In genomic region chr17:5781236-5781927, GRCh38 we compare ENCODE assay signal across 25 cellular contexts.
"Had no signal": no experiment of that assay in that cellular context is flagged by ENCODE, and none has a peak within 500 bp of the region (broad histone marks: within the 10 kb centered on the region; RNA-seq: fewer than 3 reads in every experiment).

No MANE protein-coding gene starts in this region.

- H3K36me3 Mint-ChIP-seq: neural progenitor cell; stimulated activated effector memory CD8-positive, alpha-beta T cell treated with anti-CD3 and anti-CD28 coated beads, Interleukin-12 subunit alpha, Interleukin-12 subunit beta, amount 100 ng/mL, for 72 hours had no signal

- H3K27me3 ChIP-seq: neural progenitor cell, ovary, sigmoid colon, tibial artery, upper lobe of right lung had no signal

- H3K4me3 ChIP-seq: left lung, lower lobe of right lung, neural progenitor cell, ovary, sigmoid colon, spleen, suprapubic skin, thoracic aorta, tibial artery, upper lobe of right lung had no signal

- H3K9me3 ChIP-seq: lower lobe of right lung, ovary, thoracic aorta, upper lobe of right lung had no signal

- H3K27ac ChIP-seq: left lung, lower lobe of right lung, neural progenitor cell, ovary, sigmoid colon, spleen, suprapubic skin, thoracic aorta, tibial artery, upper lobe of right lung had no signal

- H3K27ac Mint-ChIP-seq: nephron; neural progenitor cell; progenitor cell of endocrine pancreas; stimulated activated effector memory CD8-positive, alpha-beta T cell treated with anti-CD3 and anti-CD28 coated beads, Interleukin-12 subunit alpha, Interleukin-12 subunit beta, amount 100 ng/mL, for 72 hours; stimulated activated naive CD8-positive, alpha-beta T cell treated with anti-CD3 and anti-CD28 coated beads, Interleukin-15, Interleukin-2, amounts not matched to agents 100 ng/mL and 50 ng/mL, for 24 hours had no signal

- H3K4me2 ChIP-seq: neural progenitor cell had no signal

- H3K9ac ChIP-seq: neural progenitor cell had no signal

- H3K4me1 Mint-ChIP-seq: naive thymus-derived CD8-positive, alpha-beta T cell had no signal

- H3K4me1 ChIP-seq: left lung, lower lobe of right lung, neural progenitor cell, sigmoid colon, spleen, suprapubic skin, upper lobe of right lung had no signal

- ATAC-seq: left colon; left lung; lower lobe of right lung; naive thymus-derived CD8-positive, alpha-beta T cell; right cardiac atrium; stimulated activated effector memory CD8-positive, alpha-beta T cell treated with anti-CD3 and anti-CD28 coated beads, Interleukin-12 subunit alpha, Interleukin-12 subunit beta, amount 100 ng/mL, for 72 hours; upper lobe of right lung had no signal

- H3K36me3 ChIP-seq: left lung, lower lobe of right lung, neural progenitor cell, ovary, sigmoid colon, spleen, suprapubic skin, thoracic aorta, tibial artery, upper lobe of right lung had no signal

- H3K4me3 Mint-ChIP-seq: naive thymus-derived CD8-positive, alpha-beta T cell; nephron; neural progenitor cell; stimulated activated effector memory CD8-positive, alpha-beta T cell treated with anti-CD3 and anti-CD28 coated beads, Interleukin-12 subunit alpha, Interleukin-12 subunit beta, amount 100 ng/mL, for 72 hours; stimulated activated naive CD8-positive, alpha-beta T cell treated with anti-CD3 and anti-CD28 coated beads, Interleukin-15, Interleukin-2, amounts not matched to agents 100 ng/mL and 50 ng/mL, for 24 hours had no signal

- DNase-seq: hippocampal formation; kidney; left colon; left lung; lower lobe of right lung; naive thymus-derived CD8-positive, alpha-beta T cell; ovary; retina; right cardiac atrium; sigmoid colon; spleen; stimulated activated CD4-positive, alpha-beta T cell treated with anti-CD3 and anti-CD28 coated beads, Interleukin-4, amount 100 ng/mL, for 24 hours; stimulated activated naive CD4-positive, alpha-beta T cell; tibial artery; trophoblast cell; upper lobe of right lung had no signal

- H2AFZ ChIP-seq: neural progenitor cell had no signal

- H3K9me3 Mint-ChIP-seq: stimulated activated effector memory CD8-positive, alpha-beta T cell treated with anti-CD3 and anti-CD28 coated beads, Interleukin-12 subunit alpha, Interleukin-12 subunit beta, amount 100 ng/mL, for 72 hours had no signal

- FAIRE-seq: kidney, small intestine, urothelium cell line had no signal
